ENCODE assay signal across 9 cellular contexts in genomic region chr1:9542425-9542824, GRCh38. TPM values are rescaled to one million over a fixed set of nuclear protein-coding genes. Genes with fewer than 3 reads are reported as not detected.
A peak's percentile ranks its signal among the peaks of the same experiment; 100 is the strongest.
DNase-seq lines count a peak whose midpoint lies in the region; ATAC-seq and TF ChIP-seq lines count a peak whose summit lies in the region.
"Had no signal": no experiment of that assay in that cellular context is flagged by ENCODE, and none has a peak within 500 bp of the region (broad histone marks: within the 10 kb centered on the region; RNA-seq: fewer than 3 reads in every experiment).

No MANE protein-coding gene starts in this region.

- H3K4me2 ChIP-seq in mesenchymal stem cell (ENCODE audit: low read length, poor library complexity, severe bottlenecking) = no peak overlapping the region

- TF ChIP-seq CTCF in CD14-positive monocyte (IDR thresholded peaks at IDR 0.05) (no peak), HFFc6 (IDR thresholded peaks at IDR 0.05) (no peak), brain microvascular endothelial cell (IDR thresholded peaks at IDR 0.05; ENCODE audit: low read depth, low read length, missing control alignments) (no peak), ovary (IDR thresholded peaks at IDR 0.05) (no peak)

- TF ChIP-seq EP300 in ovary (IDR thresholded peaks at IDR 0.05) = no peak

- H3K4me3 ChIP-seq in brain microvascular endothelial cell (ENCODE audit: low read depth, low read length) (no peak overlapping the region), mesenchymal stem cell (ENCODE audit: insufficient read depth in 1 of 2, low read depth in 1 of 2, low read length in 2 of 2) (no peak overlapping the region), ovary (no peak overlapping the region)
- H3K4me3 ChIP-seq: adrenal gland had no signal

- no peak overlapping the region for H2BK15ac ChIP-seq in mesenchymal stem cell (ENCODE audit: low read depth, poor library complexity, severe bottlenecking)

- no peak overlapping the region for H3K18ac ChIP-seq in mesenchymal stem cell (ENCODE audit: low read depth in 1 of 2, low read length in 2 of 2)

- H3K4me1 ChIP-seq in mesenchymal stem cell (ENCODE audit: control insufficient read depth, insufficient read depth, low read depth, low read length) (peaks cover 8% of the 10 kb centered on the region), ovary (ENCODE audit: insufficient read depth) (peaks cover 2% of the 10 kb centered on the region)

- H3K4me1 Mint-ChIP-seq in CD14-positive monocyte = peaks cover 31% of the 10 kb centered on the region
- H3K4me1 Mint-ChIP-seq in HFFc6 (ENCODE audit: low read depth) = peaks cover 30% of the 10 kb centered on the region

- no peak overlapping the region for H3K23ac ChIP-seq in mesenchymal stem cell (ENCODE audit: low read length in 2 of 2)

- intact Hi-C loops in CD14-positive monocyte (cut with micrococcal nuclease) = no loop called here
- intact Hi-C loops in ovary (cut with DNase I) = no loop called here

- no peak overlapping the region for H4K8ac ChIP-seq in mesenchymal stem cell (ENCODE audit: low read length)

- no peak overlapping the region for H2AFZ ChIP-seq in mesenchymal stem cell (ENCODE audit: low read depth, low read length)

- H3K27me3 ChIP-seq in brain microvascular endothelial cell (replicated peaks) (no peaks in the 10 kb centered on the region), mesenchymal stem cell (ENCODE audit: control insufficient read depth in 1 of 2, insufficient read depth in 1 of 2, low read length in 2 of 2) (no peaks in the 10 kb centered on the region), ovary (no peaks in the 10 kb centered on the region)
- H3K27me3 ChIP-seq: adrenal gland had no signal

- H3K79me1 ChIP-seq in mesenchymal stem cell (replicated peaks; ENCODE audit: low read length, poor library complexity, severe bottlenecking) = peaks cover 9% of the 10 kb centered on the region

- no peaks in the 10 kb centered on the region for H3K9me3 Mint-ChIP-seq in CD14-positive monocyte
- no peaks in the 10 kb centered on the region for H3K9me3 Mint-ChIP-seq in HFFc6

- H3K36me3 Mint-ChIP-seq in CD14-positive monocyte (peaks cover 3 to 7% of the 10 kb centered on the region in 2 donors), HFFc6 (ENCODE audit: low read depth) (no peaks in the 10 kb centered on the region)

- ATAC-seq in HG02884 (IDR thresholded peaks at IDR 0.05; ENCODE audit: unreplicated experiment) = no peak

- H3K27ac Mint-ChIP-seq in CD14-positive monocyte = peak overlapping the region in 4 of 7 donors; percentile 3 to 43 (median 12)
- peak overlapping the region; percentile 11; the same call in 1 of the 2 replicates for H3K27ac Mint-ChIP-seq in HFFc6

- no peaks in the 10 kb centered on the region for H3K36me3 ChIP-seq in brain microvascular endothelial cell (replicated peaks)
- H3K36me3 ChIP-seq in mesenchymal stem cell (ENCODE audit: control insufficient read depth in 1 of 2, insufficient read depth in 2 of 2, low read depth in 1 of 2, low read length in 2 of 2) = no peaks in the 10 kb centered on the region
- H3K36me3 ChIP-seq in ovary = no peaks in the 10 kb centered on the region
- H3K36me3 ChIP-seq: adrenal gland had no signal

- H4K91ac ChIP-seq in mesenchymal stem cell (ENCODE audit: low read length) = no peak overlapping the region

- H2BK5ac ChIP-seq in mesenchymal stem cell (ENCODE audit: low read depth, low read length, poor library complexity, severe bottlenecking) = no peak overlapping the region

- no peak overlapping the region for H3K4ac ChIP-seq in mesenchymal stem cell (ENCODE audit: low read depth in 1 of 2, low read length in 2 of 2)

- in situ Hi-C loops in brain microvascular endothelial cell (cut with HindIII; ENCODE audit: low pct_ligation_motif_present, low sequenced_read_pairs) = no loop called here

- DNase-seq in CD14-positive monocyte (ENCODE audit: low spot score) (no peak), HFFc6 (peak; percentile 9), brain microvascular endothelial cell (peak; percentile 12), mesenchymal stem cell (peak; percentile 41), ovary (no peak), ecto neural progenitor cell (ENCODE audit: low spot score) (no peak)
- no peak for DNase-seq in activated CD8-positive, alpha-beta memory T cell treated with anti-CD3 and anti-CD28 coated beads, Interleukin-2, amount 50 U/mL, for 4 hours

- peaks cover 0 to 5% (median 0%) of the 10 kb centered on the region in 3 donors for H3K27me3 Mint-ChIP-seq in CD14-positive monocyte (ENCODE audit: low read depth in 3 of 3)
- no peaks in the 10 kb centered on the region for H3K27me3 Mint-ChIP-seq in HFFc6 (ENCODE audit: insufficient read depth)

- no peak for TF ChIP-seq POLR2A in ovary (IDR thresholded peaks at IDR 0.05)

- H2AK5ac ChIP-seq in mesenchymal stem cell (ENCODE audit: low read length, severe bottlenecking) = no peak overlapping the region

- H3K9me3 ChIP-seq in mesenchymal stem cell (ENCODE audit: control insufficient read depth, low read length) (no peaks in the 10 kb centered on the region), ovary (no peaks in the 10 kb centered on the region)
- H3K9me3 ChIP-seq: adrenal gland had no signal

- no peak overlapping the region for H3K14ac ChIP-seq in mesenchymal stem cell (ENCODE audit: low read length in 2 of 2)

- 79% methylated on average over 3 of the region's 3 CpGs for WGBS in mesenchymal stem cell
- WGBS in ovary, 3 donors = 6 to 16% (median 13%) methylated on average over 3 of the region's 3 CpGs

- H3K9ac ChIP-seq in mesenchymal stem cell (ENCODE audit: low read length) = peak overlapping the region; percentile 27

- H3K27ac ChIP-seq in brain microvascular endothelial cell (no peak overlapping the region), mesenchymal stem cell (ENCODE audit: low read length, poor library complexity, severe bottlenecking) (no peak overlapping the region), ovary (no peak overlapping the region)
- H3K27ac ChIP-seq: adrenal gland had no signal

- H2BK120ac ChIP-seq in mesenchymal stem cell (ENCODE audit: low read depth, low read length) = no peak overlapping the region

- no peak overlapping the region for H2BK12ac ChIP-seq in mesenchymal stem cell (ENCODE audit: low read length in 2 of 2)

- H3K4me3 Mint-ChIP-seq in CD14-positive monocyte = peak overlapping the region in 1 of 2 donors; percentile 31
- peak overlapping the region; percentile 12; the same call in 1 of the 2 replicates for H3K4me3 Mint-ChIP-seq in HFFc6

RNA-seq across cellular contexts. Expression of gene SLC25A33, which starts 3.2 kb away (rescaled TPM):
- 1 to 10 TPM; 4.4 to 6.4 TPM for polyA plus RNA-seq in CD14-positive monocyte
- total RNA-seq in HFFc6 (2021; fragmentation: NEBNext Ultra II Directional; extraction: Animal tissue kit (Norgen Biotek cat#: 25700)) = 1 to 10 TPM; 3.3 to 4.7 (median 4.0) TPM
- polyA plus RNA-seq in mesenchymal stem cell (2013, experiment 1 of 2) = 4.7 TPM
- polyA plus RNA-seq in mesenchymal stem cell (2013, experiment 2 of 2) = 4.9 TPM
- 1 to 10 TPM; 1.3 to 5.9 (median 4.2) TPM for total RNA-seq in ovary
- 1 to 10 TPM; 2.2 to 3.9 TPM for polyA plus RNA-seq in ovary

RNA-seq across cellular contexts. Expression of gene TMEM201, which starts 46.3 kb away (rescaled TPM):
- polyA plus RNA-seq in CD14-positive monocyte (under 1 TPM; 0.37 TPM), ovary (1 to 10 TPM; 1.6 to 7.7 TPM)
- 10 to 100 TPM; 10.5 to 14.0 (median 11.2) TPM for total RNA-seq in HFFc6 (2021; fragmentation: NEBNext Ultra II Directional; extraction: Animal tissue kit (Norgen Biotek cat#: 25700))
- 4.9 TPM for polyA plus RNA-seq in mesenchymal stem cell (2013, experiment 1 of 2)
- polyA plus RNA-seq in mesenchymal stem cell (2013, experiment 2 of 2) = 5.1 TPM
- 10 to 100 TPM in 5 of 7 donors, 1 to 10 TPM in 2; 5.7 to 20.8 (median 17.6) TPM for total RNA-seq in ovary

Comparison
In these comparisons a context has a peak if more than half of its experiments do, and no peak if none do; other contexts are left out.
1. DNase-seq: peak in HFFc6 (single experiment), brain microvascular endothelial cell (single experiment) and mesenchymal stem cell (single experiment); none in CD14-positive monocyte (single experiment), ovary (0 of 5), activated CD8-positive, alpha-beta memory T cell treated with anti-CD3 and anti-CD28 coated beads, Interleukin-2, amount 50 U/mL, for 4 hours (single experiment) and ecto neural progenitor cell (single experiment).